15 cellular contexts compared by ENCODE assay signal in genomic region chr2:43039376-43040080, GRCh38.
DNase-seq lines count a peak whose midpoint lies in the region; ATAC-seq, FAIRE-seq and TF ChIP-seq lines count a peak whose summit lies in the region.
"Had no signal": no experiment of that assay in that cellular context is flagged by ENCODE, and none has a peak within 500 bp of the region (broad histone marks: within the 10 kb centered on the region; RNA-seq: fewer than 3 reads in every experiment).

No MANE protein-coding gene starts in this region.

- H3K27me3 ChIP-seq in vagina (no peaks in the 10 kb centered on the region), esophagus muscularis mucosa (no peaks in the 10 kb centered on the region)

- DNase-seq in activated naive CD8-positive, alpha-beta T cell treated with anti-CD3 and anti-CD28 coated beads, Interleukin-2, amount 10 ng/mL, durations not matched to agents 7 days and 5 days, result no peak
- DNase-seq in activated naive CD8-positive, alpha-beta T cell treated with anti-CD3 and anti-CD28 coated beads for 36 hours, result no peak
- DNase-seq in epithelial cell of prostate (ENCODE audit: low read depth, low spot score), result no peak
- no peak for DNase-seq in naive thymus-derived CD8-positive, alpha-beta T cell
- no peak for DNase-seq in vagina (ENCODE audit: extremely low spot score in 2 of 2)
- no peak for DNase-seq in GM20000 (ENCODE audit: low spot score)
- no peak for DNase-seq in esophagus muscularis mucosa (ENCODE audit: extremely low spot score)
- no peak for DNase-seq in GM19239 (ENCODE audit: insufficient read length, low spot score)
- DNase-seq: KG1; left ventricle myocardium superior; NCI-H1417; NCI-H345; stimulated activated naive CD4-positive, alpha-beta T cell treated with Interleukin-2 at 50 U/mL for 16 hours had no signal

- H3K4me3 Mint-ChIP-seq in activated naive CD8-positive, alpha-beta T cell treated with anti-CD3 and anti-CD28 coated beads, Interleukin-2, amount 10 ng/mL, durations not matched to agents 7 days and 5 days, result no peak overlapping the region
- H3K4me3 Mint-ChIP-seq in activated naive CD8-positive, alpha-beta T cell treated with anti-CD3 and anti-CD28 coated beads for 36 hours, result no peak overlapping the region
- peak overlapping the region in 1 of 10 donors; percentile 32 for H3K4me3 Mint-ChIP-seq in naive thymus-derived CD8-positive, alpha-beta T cell
- H3K4me3 Mint-ChIP-seq: neural crest cell had no signal

- peaks cover 8% of the 10 kb centered on the region for H3K4me1 Mint-ChIP-seq in activated naive CD8-positive, alpha-beta T cell treated with anti-CD3 and anti-CD28 coated beads, Interleukin-2, amount 10 ng/mL, durations not matched to agents 7 days and 5 days
- H3K4me1 Mint-ChIP-seq in activated naive CD8-positive, alpha-beta T cell treated with anti-CD3 and anti-CD28 coated beads for 36 hours, result peaks cover 12% of the 10 kb centered on the region
- H3K4me1 Mint-ChIP-seq in naive thymus-derived CD8-positive, alpha-beta T cell, result peaks cover 3 to 16% (median 12%) of the 10 kb centered on the region in 4 donors

- no peaks in the 10 kb centered on the region for H3K36me3 Mint-ChIP-seq in activated naive CD8-positive, alpha-beta T cell treated with anti-CD3 and anti-CD28 coated beads, Interleukin-2, amount 10 ng/mL, durations not matched to agents 7 days and 5 days
- H3K36me3 Mint-ChIP-seq in activated naive CD8-positive, alpha-beta T cell treated with anti-CD3 and anti-CD28 coated beads for 36 hours, result no peaks in the 10 kb centered on the region
- H3K36me3 Mint-ChIP-seq in naive thymus-derived CD8-positive, alpha-beta T cell, result no peaks in the 10 kb centered on the region

- TF ChIP-seq EP300 in esophagus muscularis mucosa (IDR thresholded peaks at IDR 0.05), result no peak

- no peaks in the 10 kb centered on the region for H3K9me3 Mint-ChIP-seq in activated naive CD8-positive, alpha-beta T cell treated with anti-CD3 and anti-CD28 coated beads, Interleukin-2, amount 10 ng/mL, durations not matched to agents 7 days and 5 days
- H3K9me3 Mint-ChIP-seq in activated naive CD8-positive, alpha-beta T cell treated with anti-CD3 and anti-CD28 coated beads for 36 hours, result no peaks in the 10 kb centered on the region
- no peaks in the 10 kb centered on the region for H3K9me3 Mint-ChIP-seq in naive thymus-derived CD8-positive, alpha-beta T cell
- H3K9me3 Mint-ChIP-seq: activated T-helper 2 cell treated with anti-CD3 and anti-CD28 coated beads, Interferon-gamma antibody, Interleukin-2, Interleukin-4, amounts not matched to agents 10 μg/mL and 5 μg/mL and 100 μg/mL, durations not matched to agents 14 hours and 24 hours and 36 hours; neural crest cell had no signal

- H3K9me3 ChIP-seq in vagina (no peaks in the 10 kb centered on the region), esophagus muscularis mucosa (no peaks in the 10 kb centered on the region)

- POLR2A ChIA-PET in activated naive CD8-positive, alpha-beta T cell treated with anti-CD3 and anti-CD28 coated beads, Interleukin-2, amount 10 ng/mL, durations not matched to agents 7 days and 5 days (lab: Charles Lee), result no interaction called here
- POLR2A ChIA-PET in naive thymus-derived CD8-positive, alpha-beta T cell (lab: Charles Lee), result interaction anchor here (1.2 kb wide), 1 partner anchor 26 kb away, joined by 3 read pairs; no protein-coding TSS in a partner anchor

- H3K4me3 ChIP-seq in vagina (no peak overlapping the region), esophagus muscularis mucosa (no peak overlapping the region)

- FAIRE-seq in GM19239 (lab: Jason Lieb, UNC), result no peak

- H3K27me3 Mint-ChIP-seq in activated naive CD8-positive, alpha-beta T cell treated with anti-CD3 and anti-CD28 coated beads, Interleukin-2, amount 10 ng/mL, durations not matched to agents 7 days and 5 days, result no peaks in the 10 kb centered on the region
- H3K27me3 Mint-ChIP-seq in activated naive CD8-positive, alpha-beta T cell treated with anti-CD3 and anti-CD28 coated beads for 36 hours, result no peaks in the 10 kb centered on the region
- no peaks in the 10 kb centered on the region for H3K27me3 Mint-ChIP-seq in naive thymus-derived CD8-positive, alpha-beta T cell

- H3K27ac ChIP-seq in epithelial cell of prostate (peak overlapping the region; percentile 85), vagina (peak overlapping the region; percentile 36), esophagus muscularis mucosa (replicated peaks in 1 of 4) (no peak overlapping the region)

- H3K27ac Mint-ChIP-seq in activated naive CD8-positive, alpha-beta T cell treated with anti-CD3 and anti-CD28 coated beads, Interleukin-2, amount 10 ng/mL, durations not matched to agents 7 days and 5 days, result no peak overlapping the region
- no peak overlapping the region for H3K27ac Mint-ChIP-seq in activated naive CD8-positive, alpha-beta T cell treated with anti-CD3 and anti-CD28 coated beads for 36 hours
- H3K27ac Mint-ChIP-seq in naive thymus-derived CD8-positive, alpha-beta T cell, result peak overlapping the region in 5 of 10 donors; percentile 4 to 85 (median 46)
- H3K27ac Mint-ChIP-seq: activated T-helper 2 cell treated with anti-CD3 and anti-CD28 coated beads, Interferon-gamma antibody, Interleukin-2, Interleukin-4, amounts not matched to agents 10 μg/mL and 5 μg/mL and 100 μg/mL, durations not matched to agents 14 hours and 24 hours and 36 hours had no signal

- WGBS in esophagus muscularis mucosa, result 89% methylated on average over 7 of the region's 21 CpGs

- ATAC-seq in activated naive CD8-positive, alpha-beta T cell treated with anti-CD3 and anti-CD28 coated beads, Interleukin-2, amount 10 ng/mL, durations not matched to agents 7 days and 5 days (ENCODE audit: low read depth), result peak; percentile 48
- peak; percentile 46 to 60 for ATAC-seq in naive thymus-derived CD8-positive, alpha-beta T cell
- ATAC-seq: left ventricle myocardium superior had no signal

- no peak for TF ChIP-seq POLR2A in vagina (IDR thresholded peaks at IDR 0.05)
- TF ChIP-seq POLR2A in esophagus muscularis mucosa (IDR thresholded peaks at IDR 0.05; ENCODE audit: low read depth), result no peak

- peaks cover 56% of the 10 kb centered on the region for H3K4me1 ChIP-seq in vagina
- peaks cover 4 to 28% (median 15%) of the 10 kb centered on the region in 4 donors for H3K4me1 ChIP-seq in esophagus muscularis mucosa

- intact Hi-C loops in vagina (cut with DNase I), result loop anchor here (10.0 kb wide), 1 partner anchor 45 kb away; no protein-coding TSS in a partner anchor
- intact Hi-C loops in esophagus muscularis mucosa (cut with DNase I), result no loop called here

- no peak for TF ChIP-seq CTCF in vagina (IDR thresholded peaks at IDR 0.05)
- no peak for TF ChIP-seq CTCF in GM20000 (IDR thresholded peaks at IDR 0.05; ENCODE audit: extremely low read depth, missing control alignments)
- no peak for TF ChIP-seq CTCF in esophagus muscularis mucosa (IDR thresholded peaks at IDR 0.05)

- no peaks in the 10 kb centered on the region for H3K36me3 ChIP-seq in vagina
- H3K36me3 ChIP-seq in esophagus muscularis mucosa, result no peaks in the 10 kb centered on the region

Comparison
In these comparisons a context has a peak if more than half of its experiments do, and no peak if none do; other contexts are left out.
1. H3K27ac ChIP-seq: peak in epithelial cell of prostate (single experiment) and vagina (single experiment); none in esophagus muscularis mucosa (0 of 4).